ENCODE assay signal across 23 cellular contexts in the genomic region with DNA sequence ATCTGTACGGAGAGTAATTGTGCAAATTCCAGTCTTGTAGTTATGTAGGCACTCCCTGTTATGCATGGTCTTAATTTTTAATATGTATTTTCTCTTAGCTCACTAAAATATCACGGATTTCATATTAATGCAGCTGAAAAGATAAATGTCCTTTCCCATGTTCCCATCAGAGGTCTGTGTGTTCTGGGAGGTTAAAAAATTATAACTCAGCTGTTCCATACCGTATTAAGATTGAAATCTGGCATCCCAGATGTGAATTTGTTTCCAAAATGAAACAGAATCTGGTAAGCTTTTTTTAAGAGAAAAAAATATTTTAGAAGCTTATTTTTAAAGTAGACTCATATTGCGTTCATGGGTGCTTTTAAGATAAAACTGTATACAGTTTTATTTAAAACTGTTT. TPM values are rescaled to one million over a fixed set of nuclear protein-coding genes. Genes with fewer than 3 reads are reported as not detected.
"Had no signal": no experiment of that assay in that cellular context is flagged by ENCODE, and none has a peak within 500 bp of the region (broad histone marks: within the 10 kb centered on the region; RNA-seq: fewer than 3 reads in every experiment).

No MANE protein-coding gene starts in this region.

- H3K27ac ChIP-seq: left ventricle myocardium inferior, ovary, right atrium auricular region, right lobe of liver, stomach, testis, thyroid gland, upper lobe of right lung had no signal

- H3K36me3 ChIP-seq: left ventricle myocardium inferior, ovary, right atrium auricular region, right lobe of liver, stomach, thyroid gland, upper lobe of right lung had no signal

- ATAC-seq: natural killer cell; right lobe of liver; stimulated activated naive B cell treated with anti-CD40 and anti-IgM and Interleukin-4, amounts not matched to agents 10 μg/mL and 1 μg/mL and 100 μg/mL, for 72 hours; stimulated activated naive CD8-positive, alpha-beta T cell treated with anti-CD3 and anti-CD28 coated beads, Interleukin-15, Interleukin-2, amounts not matched to agents 100 U/mL and 50 U/mL, for 24 hours; upper lobe of right lung had no signal

- H3K9me3 ChIP-seq: left ventricle myocardium inferior, ovary, right atrium auricular region, right lobe of liver, stomach, testis, thyroid gland, upper lobe of right lung had no signal

- DNase-seq: hypothalamus; immature natural killer cell; left ventricle myocardium inferior; mesendoderm; naive B cell; natural killer cell; nephron progenitor cell; ovary; right lobe of liver; stimulated activated CD4-positive, alpha-beta T cell treated with anti-CD3 and anti-CD28 coated beads, Interleukin-12 subunit alpha, Interleukin-12 subunit beta, amount 100 ng/mL, for 4 hours; stimulated activated CD4-positive, alpha-beta T cell treated with anti-CD3 and anti-CD28 coated beads, Interleukin-15, amount 100 ng/mL, for 24 hours; stimulated activated CD4-positive, alpha-beta T cell treated with anti-CD3 and anti-CD28 coated beads, Interleukin-2, amount 100 ng/mL, for 24 hours; stimulated activated CD4-positive, alpha-beta T cell treated with anti-CD3 and anti-CD28 coated beads, Interleukin-4, amount 100 ng/mL, for 1 hour; stimulated activated naive B cell treated with anti-CD40 and anti-IgM and Interleukin-4, amounts not matched to agents 10 μg/mL and 1 μg/mL and 100 μg/mL, for 72 hours; stimulated activated naive CD8-positive, alpha-beta T cell treated with anti-CD3 and anti-CD28 coated beads, Interleukin-15, Interleukin-2, amounts not matched to agents 100 U/mL and 50 U/mL, for 24 hours; stomach; testis; thyroid gland; trophoblast cell; upper lobe of right lung had no signal

- H3K4me3 ChIP-seq: left ventricle myocardium inferior, lung, ovary, right atrium auricular region, right lobe of liver, stomach, testis, thyroid gland, upper lobe of right lung had no signal

- FAIRE-seq: urothelium cell line had no signal

- H3K27me3 ChIP-seq: ovary, right atrium auricular region, right lobe of liver, stomach, testis, thyroid gland, upper lobe of right lung had no signal

RNA-seq across cellular contexts. Expression of gene SEMA6A, which starts 44.3 kb away (rescaled TPM):
- total RNA-seq: natural killer cell had no signal
